ENCODE assay signal across 15 cellular contexts in the genomic region with DNA sequence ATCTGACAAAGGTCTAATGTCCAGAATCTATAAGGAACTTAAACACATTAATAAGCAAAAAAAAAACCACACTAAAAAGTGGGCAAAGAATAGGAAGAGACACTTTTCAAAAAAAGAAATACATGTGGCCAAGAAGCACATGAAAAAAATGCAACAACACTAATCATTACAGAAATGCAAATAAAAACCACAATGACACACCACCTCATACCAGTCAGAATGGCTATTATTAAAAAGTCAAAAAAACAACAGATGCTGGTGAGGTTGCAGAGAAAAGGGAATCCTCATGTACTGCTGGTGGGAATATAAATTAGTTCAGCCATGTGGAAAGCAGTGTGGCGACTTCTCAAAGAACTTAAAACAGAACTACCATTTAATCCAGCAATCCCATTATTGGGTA.
DNase-seq lines count a peak whose midpoint lies in the region; ATAC-seq and TF ChIP-seq lines count a peak whose summit lies in the region.
"Had no signal": no experiment of that assay in that cellular context is flagged by ENCODE, and none has a peak within 500 bp of the region (broad histone marks: within the 10 kb centered on the region; RNA-seq: fewer than 3 reads in every experiment).

No MANE protein-coding gene starts in this region.

- POLR2A ChIA-PET in naive thymus-derived CD4-positive, alpha-beta T cell (lab: Charles Lee), result no interaction called here

- in situ Hi-C loops in astrocyte of the cerebellum (cut with HindIII; ENCODE audit: low sequenced_read_pairs), result no loop called here

- peaks cover 4 to 48% (median 22%) of the 10 kb centered on the region in 5 donors for H3K36me3 Mint-ChIP-seq in naive thymus-derived CD4-positive, alpha-beta T cell

- H3K4me1 Mint-ChIP-seq in naive thymus-derived CD4-positive, alpha-beta T cell, result peaks cover 9 to 36% (median 21%) of the 10 kb centered on the region in 7 donors

- TF ChIP-seq POLR2A in body of pancreas (IDR thresholded peaks at IDR 0.05) (no peak), Peyer's patch (IDR thresholded peaks at IDR 0.05) (no peak)

- ATAC-seq in GM18502 (IDR thresholded peaks at IDR 0.05; ENCODE audit: poor library complexity, unreplicated experiment), result peak; percentile 61
- peak; percentile 67 for ATAC-seq in GM19468 (IDR thresholded peaks at IDR 0.05; ENCODE audit: extremely low read depth, unreplicated experiment)
- ATAC-seq in HG03135 (IDR thresholded peaks at IDR 0.05; ENCODE audit: unreplicated experiment), result peak; percentile 51
- no peak for ATAC-seq in body of pancreas
- ATAC-seq in naive thymus-derived CD4-positive, alpha-beta T cell, result no peak
- ATAC-seq: HepG2 had no signal

- no peak overlapping the region for H3K4me3 Mint-ChIP-seq in naive thymus-derived CD4-positive, alpha-beta T cell
- H3K4me3 Mint-ChIP-seq: stimulated activated naive CD8-positive, alpha-beta T cell treated with anti-CD3 and anti-CD28 coated beads, Interleukin-15, Interleukin-2, amounts not matched to agents 100 ng/mL and 50 ng/mL, for 24 hours had no signal

- H3K36me3 ChIP-seq in body of pancreas (replicated peaks in 1 of 2; ENCODE audit: insufficient read depth in 1 of 2, low read depth in 2 of 2), result no peaks in the 10 kb centered on the region
- H3K36me3 ChIP-seq in naive thymus-derived CD4-positive, alpha-beta T cell (ENCODE audit: control insufficient read depth in 2 of 3, insufficient read depth in 3 of 3, low read length in 3 of 3), result no peaks in the 10 kb centered on the region
- no peaks in the 10 kb centered on the region for H3K36me3 ChIP-seq in Peyer's patch
- H3K36me3 ChIP-seq: colonic mucosa had no signal

- TF ChIP-seq CTCF in astrocyte of the cerebellum (IDR thresholded peaks at IDR 0.05; ENCODE audit: low read depth, low read length, missing control alignments) (no peak), body of pancreas (IDR thresholded peaks at IDR 0.05) (no peak), Peyer's patch (IDR thresholded peaks at IDR 0.05) (no peak)

- H3K4me3 ChIP-seq in astrocyte of the cerebellum (ENCODE audit: low read depth, low read length) (no peak overlapping the region), body of pancreas (no peak overlapping the region), Peyer's patch (no peak overlapping the region)
- H3K4me3 ChIP-seq in naive thymus-derived CD4-positive, alpha-beta T cell (ENCODE audit: low read length), result no peak overlapping the region
- H3K4me3 ChIP-seq: BLaER1 treated with 17β-estradiol and CSF1 and Interleukin-3, amounts not matched to agents 10 nM and 100 nM; colonic mucosa had no signal

- H3K4me1 ChIP-seq in body of pancreas (no peaks in the 10 kb centered on the region), Peyer's patch (no peaks in the 10 kb centered on the region)
- H3K4me1 ChIP-seq in naive thymus-derived CD4-positive, alpha-beta T cell (ENCODE audit: control insufficient read depth in 2 of 2, insufficient read depth in 2 of 2, low read length in 2 of 2), result peaks cover 0 to 2% of the 10 kb centered on the region in 2 donors
- H3K4me1 ChIP-seq: colonic mucosa had no signal

- H3K27me3 Mint-ChIP-seq in naive thymus-derived CD4-positive, alpha-beta T cell, result no peaks in the 10 kb centered on the region
- H3K27me3 Mint-ChIP-seq: stimulated activated naive CD8-positive, alpha-beta T cell treated with anti-CD3 and anti-CD28 coated beads, Interleukin-15, Interleukin-2, amounts not matched to agents 100 ng/mL and 50 ng/mL, for 24 hours had no signal

- DNase-seq in astrocyte of the cerebellum (ENCODE audit: low read depth) (peak; percentile 22), medulla oblongata (ENCODE audit: extremely low spot score) (no peak), body of pancreas (no peak), Peyer's patch (no peak)
- no peak for DNase-seq in naive thymus-derived CD4-positive, alpha-beta T cell
- DNase-seq: activated CD4-positive, CD25-positive, alpha-beta regulatory T cell treated with anti-CD3 and anti-CD28 coated beads, Interleukin-2, amount 50 U/mL, for 72 hours; colonic mucosa; NCI-H187 treated with DMSO at 0.1 percent for 48 hours; stimulated activated CD4-positive, alpha-beta T cell treated with anti-CD3 and anti-CD28 coated beads, Interleukin-4, amount 100 ng/mL, for 24 hours had no signal

- peaks cover 0 to 14% (median 0%) of the 10 kb centered on the region in 11 donors for H3K9me3 Mint-ChIP-seq in naive thymus-derived CD4-positive, alpha-beta T cell

- H3K9me3 ChIP-seq in body of pancreas, result no peaks in the 10 kb centered on the region
- H3K9me3 ChIP-seq in naive thymus-derived CD4-positive, alpha-beta T cell (ENCODE audit: control insufficient read depth in 2 of 3, low read length in 3 of 3), result no peaks in the 10 kb centered on the region
- H3K9me3 ChIP-seq in Peyer's patch, result no peaks in the 10 kb centered on the region
- H3K9me3 ChIP-seq: colonic mucosa had no signal

- H3K27ac Mint-ChIP-seq in naive thymus-derived CD4-positive, alpha-beta T cell, result no peak overlapping the region
- H3K27ac Mint-ChIP-seq: stimulated activated naive CD8-positive, alpha-beta T cell treated with anti-CD3 and anti-CD28 coated beads, Interleukin-15, Interleukin-2, amounts not matched to agents 100 ng/mL and 50 ng/mL, for 24 hours had no signal

- H3K27ac ChIP-seq in body of pancreas (no peak overlapping the region), Peyer's patch (no peak overlapping the region)
- H3K27ac ChIP-seq in naive thymus-derived CD4-positive, alpha-beta T cell (ENCODE audit: low read depth, low read length), result no peak overlapping the region
- H3K27ac ChIP-seq: colonic mucosa had no signal

- intact Hi-C loops in body of pancreas (cut with DNase I), result no loop called here
- intact Hi-C loops in naive thymus-derived CD4-positive, alpha-beta T cell (cut with micrococcal nuclease), result no loop called here

- H3K27me3 ChIP-seq in body of pancreas, result no peaks in the 10 kb centered on the region
- no peaks in the 10 kb centered on the region for H3K27me3 ChIP-seq in naive thymus-derived CD4-positive, alpha-beta T cell (ENCODE audit: control insufficient read depth in 2 of 2, insufficient read depth in 2 of 2, low read length in 2 of 2)
- no peaks in the 10 kb centered on the region for H3K27me3 ChIP-seq in Peyer's patch
- H3K27me3 ChIP-seq: BLaER1 treated with 17β-estradiol and CSF1 and Interleukin-3, amounts not matched to agents 10 nM and 100 nM; colonic mucosa had no signal

- WGBS in body of pancreas, 2 donors, result 91 to 100% methylated on average over 1 of the region's 1 CpG

- CTCF ChIA-PET in naive thymus-derived CD4-positive, alpha-beta T cell (lab: Charles Lee), result no interaction called here

Comparison
In these comparisons a context has a peak if more than half of its experiments do, and no peak if none do; other contexts are left out.
1. ATAC-seq: peak in GM18502 (single experiment), GM19468 (single experiment) and HG03135 (single experiment); none in body of pancreas (single experiment) and naive thymus-derived CD4-positive, alpha-beta T cell (single experiment).